29 cellular contexts compared by ENCODE assay signal in genomic region chr3:89198598-89198997, GRCh38.
DNase-seq lines count a peak whose midpoint lies in the region; TF ChIP-seq lines count a peak whose summit lies in the region.
"Had no signal": no experiment of that assay in that cellular context is flagged by ENCODE, and none has a peak within 500 bp of the region (broad histone marks: within the 10 kb centered on the region; RNA-seq: fewer than 3 reads in every experiment).

No MANE protein-coding gene starts in this region.

- H3K36me3 ChIP-seq in neural cell (ENCODE audit: insufficient read depth, low read length): no peaks in the 10 kb centered on the region
- H3K36me3 ChIP-seq: BE2C had no signal

- TF ChIP-seq CTCF in neural cell (IDR thresholded peaks at IDR 0.05; ENCODE audit: poor library complexity, severe bottlenecking): no peak

- peak overlapping the region; percentile 6 for H3K4me2 ChIP-seq in neural cell (ENCODE audit: low read length)
- H3K4me2 ChIP-seq: A549; BLaER1; BLaER1 treated with 17β-estradiol and CSF1 and Interleukin-3, amounts not matched to agents 10 nM and 100 nM had no signal

- no peaks in the 10 kb centered on the region for H3K9me3 ChIP-seq in neural cell (ENCODE audit: low read length)
- H3K9me3 ChIP-seq: A549, BE2C, BLaER1, Caco-2 had no signal

- no peak overlapping the region for H3K9ac ChIP-seq in neural cell (ENCODE audit: low read length)
- H3K9ac ChIP-seq: BLaER1; BLaER1 treated with 17β-estradiol and CSF1 and Interleukin-3, amounts not matched to agents 10 nM and 100 nM had no signal

- no peak overlapping the region for H3K4me3 Mint-ChIP-seq in activated naive CD4-positive, alpha-beta T cell treated with anti-CD3 and anti-CD28 coated beads for 36 hours
- H3K4me3 Mint-ChIP-seq: B cell; CD14-positive monocyte; CD4-positive, alpha-beta memory T cell; CD4-positive, alpha-beta T cell; CD4-positive, CD25-positive, alpha-beta regulatory T cell; CD8-positive, alpha-beta memory T cell; CD8-positive, alpha-beta T cell had no signal

- H3K27me3 ChIP-seq in neural cell (ENCODE audit: insufficient read depth, low read depth, low read length): no peaks in the 10 kb centered on the region
- H3K27me3 ChIP-seq: BE2C; BLaER1; BLaER1 treated with 17β-estradiol and CSF1 and Interleukin-3, amounts not matched to agents 10 nM and 100 nM had no signal

- no peaks in the 10 kb centered on the region for H3K9me3 Mint-ChIP-seq in activated naive CD4-positive, alpha-beta T cell treated with anti-CD3 and anti-CD28 coated beads for 36 hours
- H3K9me3 Mint-ChIP-seq: CD4-positive, alpha-beta T cell had no signal

- H3K4me3 ChIP-seq in neural cell (ENCODE audit: low read length): no peak overlapping the region
- H3K4me3 ChIP-seq: A549; BLaER1; BLaER1 treated with 17β-estradiol and CSF1 and Interleukin-3, amounts not matched to agents 10 nM and 100 nM had no signal

- no peaks in the 10 kb centered on the region for H3K79me2 ChIP-seq in neural cell (replicated peaks; ENCODE audit: insufficient read depth, low read length)

- H3K27ac Mint-ChIP-seq in activated naive CD4-positive, alpha-beta T cell treated with anti-CD3 and anti-CD28 coated beads for 36 hours: no peak overlapping the region
- H3K27ac Mint-ChIP-seq: B cell; CD14-positive monocyte; CD4-positive, alpha-beta memory T cell; CD4-positive, alpha-beta T cell; CD4-positive, CD25-positive, alpha-beta regulatory T cell; CD8-positive, alpha-beta memory T cell; CD8-positive, alpha-beta T cell had no signal

- no peak overlapping the region for H2AFZ ChIP-seq in neural cell (ENCODE audit: low read depth, low read length)

- DNase-seq in activated naive CD4-positive, alpha-beta T cell treated with anti-CD3 and anti-CD28 coated beads for 36 hours: no peak
- DNase-seq: 8988T; ACHN; AML-193; BE2C; C1 segment of cervical spinal cord; Caco-2; Calu3; CD4-positive, alpha-beta memory T cell; CD4-positive, alpha-beta T cell; CD4-positive, CD25-positive, alpha-beta regulatory T cell; CD8-positive, alpha-beta memory T cell; CD8-positive, alpha-beta T cell; COR-L47; DMS 273 treated with DMSO at 0.1 percent for 48 hours; DMS153; DMS53; DMS79; DMS79 treated with DMSO at 0.1 percent for 48 hours; DND-41; EL had no signal

- H3K4me1 Mint-ChIP-seq in activated naive CD4-positive, alpha-beta T cell treated with anti-CD3 and anti-CD28 coated beads for 36 hours (ENCODE audit: low read depth): no peaks in the 10 kb centered on the region
- H3K4me1 Mint-ChIP-seq: B cell; CD14-positive monocyte; CD4-positive, CD25-positive, alpha-beta regulatory T cell; CD8-positive, alpha-beta memory T cell had no signal

- H3F3A ChIP-seq in neural cell (ENCODE audit: insufficient read depth, low read length, poor library complexity, severe bottlenecking): peaks cover 4% of the 10 kb centered on the region

- no peaks in the 10 kb centered on the region for H3K9me2 ChIP-seq in neural cell (ENCODE audit: insufficient read depth, low read length)

- intact Hi-C loops in activated naive CD4-positive, alpha-beta T cell treated with anti-CD3 and anti-CD28 coated beads for 36 hours (cut with micrococcal nuclease): no loop called here

- CTCF ChIA-PET in activated naive CD4-positive, alpha-beta T cell treated with anti-CD3 and anti-CD28 coated beads for 36 hours (lab: Charles Lee): interaction anchor here (0.6 kb wide), 1 partner anchor 758 kb away, joined by 3 read pairs; no protein-coding TSS in a partner anchor

- no peak overlapping the region for H3K27ac ChIP-seq in neural cell (ENCODE audit: low read length)
- H3K27ac ChIP-seq: 22Rv1; A549; BLaER1; BLaER1 treated with 17β-estradiol and CSF1 and Interleukin-3, amounts not matched to agents 10 nM and 100 nM; C4-2B had no signal

- H3K36me3 Mint-ChIP-seq in activated naive CD4-positive, alpha-beta T cell treated with anti-CD3 and anti-CD28 coated beads for 36 hours (ENCODE audit: low read depth): no peaks in the 10 kb centered on the region
- H3K36me3 Mint-ChIP-seq: CD14-positive monocyte; CD4-positive, alpha-beta memory T cell; CD4-positive, CD25-positive, alpha-beta regulatory T cell; CD8-positive, alpha-beta memory T cell; CD8-positive, alpha-beta T cell had no signal

- TF ChIP-seq EP300 in neural cell (conservative IDR thresholded peaks at IDR 0.05; ENCODE audit: poor library complexity, severe bottlenecking): peak; percentile 71

- H3K27me3 Mint-ChIP-seq in activated naive CD4-positive, alpha-beta T cell treated with anti-CD3 and anti-CD28 coated beads for 36 hours (ENCODE audit: low read depth): no peaks in the 10 kb centered on the region
- H3K27me3 Mint-ChIP-seq: B cell; CD4-positive, alpha-beta memory T cell; CD4-positive, alpha-beta T cell; CD4-positive, CD25-positive, alpha-beta regulatory T cell; CD8-positive, alpha-beta memory T cell had no signal

- no peak for TF ChIP-seq RAD21 in neural cell (conservative IDR thresholded peaks at IDR 0.05)

- H4K20me1 ChIP-seq in neural cell (ENCODE audit: insufficient read depth): no peaks in the 10 kb centered on the region

TF ChIP-seq in neural cell, 6 proteins besides CTCF, POLR2A, EP300 and RAD21:
- TF ChIP-seq REST (IDR thresholded peaks at IDR 0.05; ENCODE audit: borderline replicate concordance) (peak; percentile 32), POLR2AphosphoS5 (IDR thresholded peaks at IDR 0.05) (peak; percentile 75), EZH2 (IDR thresholded peaks at IDR 0.05; ENCODE audit: borderline replicate concordance, insufficient read depth, low read length, poor library complexity, severe bottlenecking) (no peak)
